In genomic region chr6:43858161-43859153, GRCh38 we compare ENCODE assay signal across 19 cellular contexts.
DNase-seq lines count a peak whose midpoint lies in the region; ATAC-seq, FAIRE-seq and TF ChIP-seq lines count a peak whose summit lies in the region.
"Had no signal": no experiment of that assay in that cellular context is flagged by ENCODE, and none has a peak within 500 bp of the region (broad histone marks: within the 10 kb centered on the region; RNA-seq: fewer than 3 reads in every experiment).

No MANE protein-coding gene starts in this region.

- no peaks in the 10 kb centered on the region for H3K27me3 ChIP-seq in K562 (ENCODE audit: control insufficient read depth in 2 of 2, insufficient read depth in 2 of 2, low read length in 2 of 2)
- H3K27me3 ChIP-seq: Peyer's patch had no signal

- 60% methylated on average over 11 of the region's 11 CpGs for WGBS in K562 (ENCODE audit: insufficient coverage, low coverage, missing lambda C conversion rate)

- no peaks in the 10 kb centered on the region for H3K79me2 ChIP-seq in K562 (ENCODE audit: control insufficient read depth, insufficient read depth, low read length)

- POLR2A ChIA-PET in K562 (lab: Yijun Ruan, JAX): interaction anchor here (0.6 to 1.3 kb wide), 7 partner anchors 8 to 389 kb away, joined by 3 to 5 read pairs (median 3); partner anchors contain the start of gene HSP90AB1

- no peak for TF ChIP-seq CTCF in CD14-positive monocyte (IDR thresholded peaks at IDR 0.05)
- no peak for TF ChIP-seq CTCF in NB4 (IDR thresholded peaks at IDR 0.05; ENCODE audit: low read depth, low read length)
- TF ChIP-seq CTCF in K562 (IDR thresholded peaks at IDR 0.05 in 2 of 3, conservative IDR thresholded peaks at IDR 0.05 in 1 of 3; ENCODE audit: insufficient read depth in 2 of 3, low read depth in 1 of 3, low read length in 3 of 3): no peak
- TF ChIP-seq CTCF in nephron progenitor cell (IDR thresholded peaks at IDR 0.05): no peak

- in situ Hi-C loops in K562 (cut with MboI): no loop called here

- H3K4me3 Mint-ChIP-seq in CD14-positive monocyte: no peak overlapping the region
- no peak overlapping the region for H3K4me3 Mint-ChIP-seq in nephron progenitor cell
- H3K4me3 Mint-ChIP-seq in activated T-helper 1 cell treated with anti-CD3 and anti-CD28 coated beads, Interleukin-12 subunit alpha, Interleukin-12 subunit beta, Interleukin-2, Interleukin-4 antibody, amounts not matched to agents 30 ng/mL and 10 ng/mL and 1 ng/mL, durations not matched to agents 14 hours and 24 hours and 36 hours: no peak overlapping the region
- no peak overlapping the region for H3K4me3 Mint-ChIP-seq in activated T-helper 2 cell treated with anti-CD3 and anti-CD28 coated beads, Interferon-gamma antibody, Interleukin-2, Interleukin-4, amounts not matched to agents 10 μg/mL and 5 μg/mL and 100 μg/mL, durations not matched to agents 14 hours and 24 hours and 36 hours (ENCODE audit: low read depth)

- H3K4me1 Mint-ChIP-seq in CD14-positive monocyte: peaks cover 5% of the 10 kb centered on the region
- peaks cover 37% of the 10 kb centered on the region for H3K4me1 Mint-ChIP-seq in nephron progenitor cell
- H3K4me1 Mint-ChIP-seq in activated T-helper 1 cell treated with anti-CD3 and anti-CD28 coated beads, Interleukin-12 subunit alpha, Interleukin-12 subunit beta, Interleukin-2, Interleukin-4 antibody, amounts not matched to agents 30 ng/mL and 10 ng/mL and 1 ng/mL, durations not matched to agents 14 hours and 24 hours and 36 hours (ENCODE audit: low read depth): no peaks in the 10 kb centered on the region
- no peaks in the 10 kb centered on the region for H3K4me1 Mint-ChIP-seq in activated T-helper 2 cell treated with anti-CD3 and anti-CD28 coated beads, Interferon-gamma antibody, Interleukin-2, Interleukin-4, amounts not matched to agents 10 μg/mL and 5 μg/mL and 100 μg/mL, durations not matched to agents 14 hours and 24 hours and 36 hours (ENCODE audit: low read depth)

- ATAC-seq in K562: no peak
- ATAC-seq: A549, SK-N-SH treated with all-trans-retinoic acid at 6 μM for 48 hours had no signal

- H3K27me3 Mint-ChIP-seq in CD14-positive monocyte (ENCODE audit: low read depth in 3 of 3) (peaks cover 0 to 4% (median 4%) of the 10 kb centered on the region in 3 donors), nephron progenitor cell (ENCODE audit: low read depth, poor library complexity) (peaks cover 47% of the 10 kb centered on the region)
- peaks cover 5% of the 10 kb centered on the region for H3K27me3 Mint-ChIP-seq in activated T-helper 1 cell treated with anti-CD3 and anti-CD28 coated beads, Interleukin-12 subunit alpha, Interleukin-12 subunit beta, Interleukin-2, Interleukin-4 antibody, amounts not matched to agents 30 ng/mL and 10 ng/mL and 1 ng/mL, durations not matched to agents 14 hours and 24 hours and 36 hours (ENCODE audit: insufficient read depth)
- H3K27me3 Mint-ChIP-seq in activated T-helper 2 cell treated with anti-CD3 and anti-CD28 coated beads, Interferon-gamma antibody, Interleukin-2, Interleukin-4, amounts not matched to agents 10 μg/mL and 5 μg/mL and 100 μg/mL, durations not matched to agents 14 hours and 24 hours and 36 hours (ENCODE audit: low read depth): peaks cover 5% of the 10 kb centered on the region

- H3K4me2 ChIP-seq in K562 (ENCODE audit: insufficient read depth, low read length): no peak overlapping the region
- H3K4me2 ChIP-seq: A549 had no signal

- DNase-seq in CD14-positive monocyte (ENCODE audit: low spot score): peak; percentile 22
- DNase-seq in NB4 (ENCODE audit: low read depth): peak; percentile 62
- no peak for DNase-seq in K562 (ENCODE audit: extremely low read depth in 1 of 4, low spot score in 3 of 4)
- DNase-seq in nephron progenitor cell: peak; percentile 63
- DNase-seq in activated T-helper 1 cell treated with anti-CD3 and anti-CD28 coated beads, Interleukin-12 subunit alpha, Interleukin-12 subunit beta, Interleukin-2, Interleukin-4 antibody, amounts not matched to agents 30 ng/mL and 10 ng/mL and 1 ng/mL, durations not matched to agents 14 hours and 24 hours and 36 hours (ENCODE audit: low spot score): no peak
- no peak for DNase-seq in activated T-helper 2 cell treated with anti-CD3 and anti-CD28 coated beads, Interferon-gamma antibody, Interleukin-2, Interleukin-4, amounts not matched to agents 10 μg/mL and 5 μg/mL and 100 μg/mL, durations not matched to agents 14 hours and 24 hours and 36 hours (ENCODE audit: low spot score)
- no peak for DNase-seq in cerebellar cortex (ENCODE audit: low spot score)
- DNase-seq: DMS79, GF-D8, IMR-90, NCI-H1417, NCI-H2081, NCI-H2227 treated with DMSO at 0.1 percent for 48 hours, NCI-H748 treated with DMSO at 0.1 percent for 48 hours, Right ventricle myocardium superior had no signal

- no peaks in the 10 kb centered on the region for H3K9me1 ChIP-seq in K562 (ENCODE audit: control insufficient read depth, insufficient read depth, low read length)

- H3K27ac Mint-ChIP-seq in CD14-positive monocyte (peak overlapping the region in 1 of 7 donors; percentile 41), nephron progenitor cell (no peak overlapping the region)
- H3K27ac Mint-ChIP-seq in activated T-helper 1 cell treated with anti-CD3 and anti-CD28 coated beads, Interleukin-12 subunit alpha, Interleukin-12 subunit beta, Interleukin-2, Interleukin-4 antibody, amounts not matched to agents 30 ng/mL and 10 ng/mL and 1 ng/mL, durations not matched to agents 14 hours and 24 hours and 36 hours: no peak overlapping the region
- no peak overlapping the region for H3K27ac Mint-ChIP-seq in activated T-helper 2 cell treated with anti-CD3 and anti-CD28 coated beads, Interferon-gamma antibody, Interleukin-2, Interleukin-4, amounts not matched to agents 10 μg/mL and 5 μg/mL and 100 μg/mL, durations not matched to agents 14 hours and 24 hours and 36 hours

- TF ChIP-seq EP300 in K562 (IDR thresholded peaks at IDR 0.05; ENCODE audit: low read length): no peak

- no TSS peak for BruUV-seq in K562 (replicated peaks; lab: Mats Ljungman, UMichigan)

- H3K36me3 Mint-ChIP-seq in CD14-positive monocyte (no peaks in the 10 kb centered on the region), nephron progenitor cell (ENCODE audit: low read depth) (no peaks in the 10 kb centered on the region)
- H3K36me3 Mint-ChIP-seq in activated T-helper 1 cell treated with anti-CD3 and anti-CD28 coated beads, Interleukin-12 subunit alpha, Interleukin-12 subunit beta, Interleukin-2, Interleukin-4 antibody, amounts not matched to agents 30 ng/mL and 10 ng/mL and 1 ng/mL, durations not matched to agents 14 hours and 24 hours and 36 hours (ENCODE audit: low read depth): no peaks in the 10 kb centered on the region
- H3K36me3 Mint-ChIP-seq in activated T-helper 2 cell treated with anti-CD3 and anti-CD28 coated beads, Interferon-gamma antibody, Interleukin-2, Interleukin-4, amounts not matched to agents 10 μg/mL and 5 μg/mL and 100 μg/mL, durations not matched to agents 14 hours and 24 hours and 36 hours (ENCODE audit: low read depth): no peaks in the 10 kb centered on the region

- no peak overlapping the region for H2AFZ ChIP-seq in K562 (ENCODE audit: low read depth, low read length)

- FAIRE-seq in K562 (lab: Jason Lieb, UNC): no peak
- FAIRE-seq: A549, H54 had no signal

- H3K4me1 ChIP-seq in K562 (replicated peaks in 1 of 2; ENCODE audit: control insufficient read depth in 2 of 2, insufficient read depth in 2 of 2, low read length in 2 of 2): peaks cover 6 to 8% of the 10 kb centered on the region in 2 experiments; a peak in 3 of 5 replicates
- H3K4me1 ChIP-seq: A549, Peyer's patch had no signal

- H3K9me3 Mint-ChIP-seq in CD14-positive monocyte: peaks cover 0 to 3% (median 0%) of the 10 kb centered on the region in 7 donors
- H3K9me3 Mint-ChIP-seq in nephron progenitor cell: no peaks in the 10 kb centered on the region
- no peaks in the 10 kb centered on the region for H3K9me3 Mint-ChIP-seq in activated T-helper 1 cell treated with anti-CD3 and anti-CD28 coated beads, Interleukin-12 subunit alpha, Interleukin-12 subunit beta, Interleukin-2, Interleukin-4 antibody, amounts not matched to agents 30 ng/mL and 10 ng/mL and 1 ng/mL, durations not matched to agents 14 hours and 24 hours and 36 hours
- H3K9me3 Mint-ChIP-seq in activated T-helper 2 cell treated with anti-CD3 and anti-CD28 coated beads, Interferon-gamma antibody, Interleukin-2, Interleukin-4, amounts not matched to agents 10 μg/mL and 5 μg/mL and 100 μg/mL, durations not matched to agents 14 hours and 24 hours and 36 hours: no peaks in the 10 kb centered on the region

- no peak overlapping the region for H3K27ac ChIP-seq in K562 (ENCODE audit: extremely low read depth, low read depth, low read length)
- H3K27ac ChIP-seq: A549, Peyer's patch had no signal

- TF ChIP-seq RAD21 in K562 (CRISPR knock-in tag; conservative IDR thresholded peaks at IDR 0.05 in 1 of 2, IDR thresholded peaks at IDR 0.05 in 1 of 2): no peak

- H3K9me3 ChIP-seq in K562 (replicated peaks; ENCODE audit: control insufficient read depth, insufficient read depth, low read depth, low read length): no peaks in the 10 kb centered on the region
- H3K9me3 ChIP-seq: A549, Peyer's patch had no signal

- CTCF ChIA-PET in K562 (lab: Yijun Ruan, JAX; ENCODE audit: low intra/inter-chr PET ratio): no interaction called here

- no peaks in the 10 kb centered on the region for H4K20me1 ChIP-seq in K562 (replicated peaks; ENCODE audit: control insufficient read depth, insufficient read depth, low read length)

- no peak overlapping the region for H3K9ac ChIP-seq in K562 (ENCODE audit: insufficient read depth in 1 of 2, low read depth in 2 of 2, low read length in 2 of 2)

- no peaks in the 10 kb centered on the region for H3K36me3 ChIP-seq in K562 (ENCODE audit: control insufficient read depth, insufficient read depth, low read length)
- H3K36me3 ChIP-seq: Peyer's patch had no signal

- H3K4me3 ChIP-seq in NB4 (ENCODE audit: low read depth, low read length) (no peak overlapping the region), K562 (no peak overlapping the region)
- H3K4me3 ChIP-seq: A549, Peyer's patch had no signal

- TF ChIP-seq POLR2A in NB4 (IDR thresholded peaks at IDR 0.05; ENCODE audit: extremely low read depth, insufficient read length) (no peak), K562 (conservative IDR thresholded peaks at IDR 0.05) (no peak)

- intact Hi-C loops in CD14-positive monocyte (cut with micrococcal nuclease): no loop called here
- intact Hi-C loops in K562 (cut with micrococcal nuclease): loop anchor here (5.0 kb wide), 2 partner anchors 69 to 214 kb away; no protein-coding TSS in a partner anchor
- intact Hi-C loops in activated T-helper 1 cell treated with anti-CD3 and anti-CD28 coated beads, Interleukin-12 subunit alpha, Interleukin-12 subunit beta, Interleukin-2, Interleukin-4 antibody, amounts not matched to agents 30 ng/mL and 10 ng/mL and 1 ng/mL, durations not matched to agents 14 hours and 24 hours and 36 hours (cut with micrococcal nuclease): no loop called here
- intact Hi-C loops in activated T-helper 2 cell treated with anti-CD3 and anti-CD28 coated beads, Interferon-gamma antibody, Interleukin-2, Interleukin-4, amounts not matched to agents 10 μg/mL and 5 μg/mL and 100 μg/mL, durations not matched to agents 14 hours and 24 hours and 36 hours (cut with micrococcal nuclease): no loop called here

Comparison
In these comparisons a context has a peak if more than half of its experiments do, and no peak if none do; other contexts are left out.
1. DNase-seq: peak in CD14-positive monocyte (single experiment), NB4 (single experiment) and nephron progenitor cell (single experiment); none in K562 (0 of 4), activated T-helper 1 cell treated with anti-CD3 and anti-CD28 coated beads, Interleukin-12 subunit alpha, Interleukin-12 subunit beta, Interleukin-2, Interleukin-4 antibody, amounts not matched to agents 30 ng/mL and 10 ng/mL and 1 ng/mL, durations not matched to agents 14 hours and 24 hours and 36 hours (single experiment), activated T-helper 2 cell treated with anti-CD3 and anti-CD28 coated beads, Interferon-gamma antibody, Interleukin-2, Interleukin-4, amounts not matched to agents 10 μg/mL and 5 μg/mL and 100 μg/mL, durations not matched to agents 14 hours and 24 hours and 36 hours (single experiment) and cerebellar cortex (single experiment).